ENCODE assay signal across 2 cellular contexts in the genomic region with DNA sequence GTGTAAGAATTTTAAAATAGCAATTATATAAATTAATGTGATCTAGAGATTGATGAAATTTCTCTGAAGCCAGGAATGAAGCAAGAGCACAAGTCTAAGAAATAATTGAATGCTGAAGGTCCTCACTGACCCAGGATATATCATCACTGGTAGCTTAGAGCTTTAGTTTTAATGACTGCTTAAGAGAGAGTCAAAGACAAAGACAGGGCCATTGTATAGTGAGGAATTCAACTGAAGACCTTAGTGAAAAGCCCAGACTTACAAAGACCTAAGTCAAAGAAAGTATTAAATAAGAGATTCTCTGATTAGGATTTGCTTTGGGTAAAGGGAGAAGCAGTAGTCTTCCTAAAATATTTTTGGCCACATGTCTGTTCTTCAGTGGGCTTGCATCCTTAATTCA.
TF ChIP-seq lines count a peak whose summit lies in the region.

No MANE protein-coding gene starts in this region.

TF ChIP-seq in GM23338, 12 proteins besides CTCF, POLR2A, EP300 and RAD21 (continued from another document and continues in another):
- TF ChIP-seq, protein P1, sequence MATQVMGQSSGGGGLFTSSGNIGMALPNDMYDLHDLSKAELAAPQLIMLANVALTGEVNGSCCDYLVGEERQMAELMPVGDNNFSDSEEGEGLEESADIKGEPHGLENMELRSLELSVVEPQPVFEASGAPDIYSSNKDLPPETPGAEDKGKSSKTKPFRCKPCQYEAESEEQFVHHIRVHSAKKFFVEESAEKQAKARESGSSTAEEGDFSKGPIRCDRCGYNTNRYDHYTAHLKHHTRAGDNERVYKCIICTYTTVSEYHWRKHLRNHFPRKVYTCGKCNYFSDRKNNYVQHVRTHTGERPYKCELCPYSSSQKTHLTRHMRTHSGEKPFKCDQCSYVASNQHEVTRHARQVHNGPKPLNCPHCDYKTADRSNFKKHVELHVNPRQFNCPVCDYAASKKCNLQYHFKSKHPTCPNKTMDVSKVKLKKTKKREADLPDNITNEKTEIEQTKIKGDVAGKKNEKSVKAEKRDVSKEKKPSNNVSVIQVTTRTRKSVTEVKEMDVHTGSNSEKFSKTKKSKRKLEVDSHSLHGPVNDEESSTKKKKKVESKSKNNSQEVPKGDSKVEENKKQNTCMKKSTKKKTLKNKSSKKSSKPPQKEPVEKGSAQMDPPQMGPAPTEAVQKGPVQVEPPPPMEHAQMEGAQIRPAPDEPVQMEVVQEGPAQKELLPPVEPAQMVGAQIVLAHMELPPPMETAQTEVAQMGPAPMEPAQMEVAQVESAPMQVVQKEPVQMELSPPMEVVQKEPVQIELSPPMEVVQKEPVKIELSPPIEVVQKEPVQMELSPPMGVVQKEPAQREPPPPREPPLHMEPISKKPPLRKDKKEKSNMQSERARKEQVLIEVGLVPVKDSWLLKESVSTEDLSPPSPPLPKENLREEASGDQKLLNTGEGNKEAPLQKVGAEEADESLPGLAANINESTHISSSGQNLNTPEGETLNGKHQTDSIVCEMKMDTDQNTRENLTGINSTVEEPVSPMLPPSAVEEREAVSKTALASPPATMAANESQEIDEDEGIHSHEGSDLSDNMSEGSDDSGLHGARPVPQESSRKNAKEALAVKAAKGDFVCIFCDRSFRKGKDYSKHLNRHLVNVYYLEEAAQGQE (IDR thresholded peaks at IDR 0.05; ENCODE audit: unreplicated experiment) = no peak
- TF ChIP-seq, protein P2, sequence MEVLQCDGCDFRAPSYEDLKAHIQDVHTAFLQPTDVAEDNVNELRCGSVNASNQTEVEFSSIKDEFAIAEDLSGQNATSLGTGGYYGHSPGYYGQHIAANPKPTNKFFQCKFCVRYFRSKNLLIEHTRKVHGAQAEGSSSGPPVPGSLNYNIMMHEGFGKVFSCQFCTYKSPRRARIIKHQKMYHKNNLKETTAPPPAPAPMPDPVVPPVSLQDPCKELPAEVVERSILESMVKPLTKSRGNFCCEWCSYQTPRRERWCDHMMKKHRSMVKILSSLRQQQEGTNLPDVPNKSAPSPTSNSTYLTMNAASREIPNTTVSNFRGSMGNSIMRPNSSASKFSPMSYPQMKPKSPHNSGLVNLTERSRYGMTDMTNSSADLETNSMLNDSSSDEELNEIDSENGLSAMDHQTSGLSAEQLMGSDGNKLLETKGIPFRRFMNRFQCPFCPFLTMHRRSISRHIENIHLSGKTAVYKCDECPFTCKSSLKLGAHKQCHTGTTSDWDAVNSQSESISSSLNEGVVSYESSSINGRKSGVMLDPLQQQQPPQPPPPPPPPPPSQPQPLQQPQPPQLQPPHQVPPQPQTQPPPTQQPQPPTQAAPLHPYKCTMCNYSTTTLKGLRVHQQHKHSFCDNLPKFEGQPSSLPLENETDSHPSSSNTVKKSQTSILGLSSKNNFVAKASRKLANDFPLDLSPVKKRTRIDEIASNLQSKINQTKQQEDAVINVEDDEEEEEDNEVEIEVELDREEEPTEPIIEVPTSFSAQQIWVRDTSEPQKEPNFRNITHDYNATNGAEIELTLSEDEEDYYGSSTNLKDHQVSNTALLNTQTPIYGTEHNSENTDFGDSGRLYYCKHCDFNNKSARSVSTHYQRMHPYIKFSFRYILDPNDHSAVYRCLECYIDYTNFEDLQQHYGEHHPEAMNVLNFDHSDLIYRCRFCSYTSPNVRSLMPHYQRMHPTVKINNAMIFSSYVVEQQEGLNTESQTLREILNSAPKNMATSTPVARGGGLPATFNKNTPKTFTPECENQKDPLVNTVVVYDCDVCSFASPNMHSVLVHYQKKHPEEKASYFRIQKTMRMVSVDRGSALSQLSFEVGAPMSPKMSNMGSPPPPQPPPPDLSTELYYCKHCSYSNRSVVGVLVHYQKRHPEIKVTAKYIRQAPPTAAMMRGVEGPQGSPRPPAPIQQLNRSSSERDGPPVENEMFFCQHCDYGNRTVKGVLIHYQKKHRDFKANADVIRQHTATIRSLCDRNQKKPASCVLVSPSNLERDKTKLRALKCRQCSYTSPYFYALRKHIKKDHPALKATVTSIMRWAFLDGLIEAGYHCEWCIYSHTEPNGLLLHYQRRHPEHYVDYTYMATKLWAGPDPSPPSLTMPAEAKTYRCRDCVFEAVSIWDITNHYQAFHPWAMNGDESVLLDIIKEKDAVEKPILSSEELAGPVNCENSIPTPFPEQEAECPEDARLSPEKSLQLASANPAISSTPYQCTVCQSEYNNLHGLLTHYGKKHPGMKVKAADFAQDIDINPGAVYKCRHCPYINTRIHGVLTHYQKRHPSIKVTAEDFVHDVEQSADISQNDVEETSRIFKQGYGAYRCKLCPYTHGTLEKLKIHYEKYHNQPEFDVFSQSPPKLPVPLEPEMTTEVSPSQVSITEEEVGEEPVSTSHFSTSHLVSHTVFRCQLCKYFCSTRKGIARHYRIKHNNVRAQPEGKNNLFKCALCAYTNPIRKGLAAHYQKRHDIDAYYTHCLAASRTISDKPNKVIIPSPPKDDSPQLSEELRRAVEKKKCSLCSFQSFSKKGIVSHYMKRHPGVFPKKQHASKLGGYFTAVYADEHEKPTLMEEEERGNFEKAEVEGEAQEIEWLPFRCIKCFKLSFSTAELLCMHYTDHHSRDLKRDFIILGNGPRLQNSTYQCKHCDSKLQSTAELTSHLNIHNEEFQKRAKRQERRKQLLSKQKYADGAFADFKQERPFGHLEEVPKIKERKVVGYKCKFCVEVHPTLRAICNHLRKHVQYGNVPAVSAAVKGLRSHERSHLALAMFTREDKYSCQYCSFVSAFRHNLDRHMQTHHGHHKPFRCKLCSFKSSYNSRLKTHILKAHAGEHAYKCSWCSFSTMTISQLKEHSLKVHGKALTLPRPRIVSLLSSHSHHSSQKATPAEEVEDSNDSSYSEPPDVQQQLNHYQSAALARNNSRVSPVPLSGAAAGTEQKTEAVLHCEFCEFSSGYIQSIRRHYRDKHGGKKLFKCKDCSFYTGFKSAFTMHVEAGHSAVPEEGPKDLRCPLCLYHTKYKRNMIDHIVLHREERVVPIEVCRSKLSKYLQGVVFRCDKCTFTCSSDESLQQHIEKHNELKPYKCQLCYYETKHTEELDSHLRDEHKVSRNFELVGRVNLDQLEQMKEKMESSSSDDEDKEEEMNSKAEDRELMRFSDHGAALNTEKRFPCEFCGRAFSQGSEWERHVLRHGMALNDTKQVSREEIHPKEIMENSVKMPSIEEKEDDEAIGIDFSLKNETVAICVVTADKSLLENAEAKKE (CRISPR knock-in tag; IDR thresholded peaks at IDR 0.05) = no peak
- TF ChIP-seq JUNB (IDR thresholded peaks at IDR 0.05; ENCODE audit: unreplicated experiment) = no peak
- TF ChIP-seq ZNF114 (CRISPR knock-in tag; IDR thresholded peaks at IDR 0.05) = no peak
- TF ChIP-seq ZNF331 (CRISPR knock-in tag; IDR thresholded peaks at IDR 0.05; ENCODE audit: low read depth) = no peak
- TF ChIP-seq POLR2AphosphoS5 (IDR thresholded peaks at IDR 0.05; ENCODE audit: low read depth) = no peak
- TF ChIP-seq STAT1 (IDR thresholded peaks at IDR 0.05; ENCODE audit: unreplicated experiment) = no peak
- no peak for TF ChIP-seq NANOG (IDR thresholded peaks at IDR 0.05; ENCODE audit: borderline replicate concordance)
- no peak for TF ChIP-seq CREB1 (CRISPR knock-in tag; IDR thresholded peaks at IDR 0.05; ENCODE audit: low read depth)
- TF ChIP-seq, protein P3, sequence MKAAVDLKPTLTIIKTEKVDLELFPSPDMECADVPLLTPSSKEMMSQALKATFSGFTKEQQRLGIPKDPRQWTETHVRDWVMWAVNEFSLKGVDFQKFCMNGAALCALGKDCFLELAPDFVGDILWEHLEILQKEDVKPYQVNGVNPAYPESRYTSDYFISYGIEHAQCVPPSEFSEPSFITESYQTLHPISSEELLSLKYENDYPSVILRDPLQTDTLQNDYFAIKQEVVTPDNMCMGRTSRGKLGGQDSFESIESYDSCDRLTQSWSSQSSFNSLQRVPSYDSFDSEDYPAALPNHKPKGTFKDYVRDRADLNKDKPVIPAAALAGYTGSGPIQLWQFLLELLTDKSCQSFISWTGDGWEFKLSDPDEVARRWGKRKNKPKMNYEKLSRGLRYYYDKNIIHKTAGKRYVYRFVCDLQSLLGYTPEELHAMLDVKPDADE (IDR thresholded peaks at IDR 0.05) = no peak

TF ChIP-seq in WTC11, 78 proteins besides CTCF, POLR2A, EP300 and RAD21 (continued from another document):
- no peak for TF ChIP-seq IRF2 (CRISPR knock-in tag; IDR thresholded peaks at IDR 0.05; ENCODE audit: borderline replicate concordance, low read depth)
- no peak for TF ChIP-seq JUN (CRISPR knock-in tag; IDR thresholded peaks at IDR 0.05)
- TF ChIP-seq, protein P4, sequence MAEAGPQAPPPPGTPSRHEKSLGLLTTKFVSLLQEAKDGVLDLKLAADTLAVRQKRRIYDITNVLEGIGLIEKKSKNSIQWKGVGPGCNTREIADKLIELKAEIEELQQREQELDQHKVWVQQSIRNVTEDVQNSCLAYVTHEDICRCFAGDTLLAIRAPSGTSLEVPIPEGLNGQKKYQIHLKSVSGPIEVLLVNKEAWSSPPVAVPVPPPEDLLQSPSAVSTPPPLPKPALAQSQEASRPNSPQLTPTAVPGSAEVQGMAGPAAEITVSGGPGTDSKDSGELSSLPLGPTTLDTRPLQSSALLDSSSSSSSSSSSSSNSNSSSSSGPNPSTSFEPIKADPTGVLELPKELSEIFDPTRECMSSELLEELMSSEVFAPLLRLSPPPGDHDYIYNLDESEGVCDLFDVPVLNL (CRISPR knock-in tag; IDR thresholded peaks at IDR 0.05; ENCODE audit: borderline replicate concordance, low read depth) = no peak
- TF ChIP-seq CREM (CRISPR knock-in tag; IDR thresholded peaks at IDR 0.05) = no peak
- no peak for TF ChIP-seq NFATC4 (CRISPR knock-in tag; IDR thresholded peaks at IDR 0.05)
- TF ChIP-seq, protein P5, sequence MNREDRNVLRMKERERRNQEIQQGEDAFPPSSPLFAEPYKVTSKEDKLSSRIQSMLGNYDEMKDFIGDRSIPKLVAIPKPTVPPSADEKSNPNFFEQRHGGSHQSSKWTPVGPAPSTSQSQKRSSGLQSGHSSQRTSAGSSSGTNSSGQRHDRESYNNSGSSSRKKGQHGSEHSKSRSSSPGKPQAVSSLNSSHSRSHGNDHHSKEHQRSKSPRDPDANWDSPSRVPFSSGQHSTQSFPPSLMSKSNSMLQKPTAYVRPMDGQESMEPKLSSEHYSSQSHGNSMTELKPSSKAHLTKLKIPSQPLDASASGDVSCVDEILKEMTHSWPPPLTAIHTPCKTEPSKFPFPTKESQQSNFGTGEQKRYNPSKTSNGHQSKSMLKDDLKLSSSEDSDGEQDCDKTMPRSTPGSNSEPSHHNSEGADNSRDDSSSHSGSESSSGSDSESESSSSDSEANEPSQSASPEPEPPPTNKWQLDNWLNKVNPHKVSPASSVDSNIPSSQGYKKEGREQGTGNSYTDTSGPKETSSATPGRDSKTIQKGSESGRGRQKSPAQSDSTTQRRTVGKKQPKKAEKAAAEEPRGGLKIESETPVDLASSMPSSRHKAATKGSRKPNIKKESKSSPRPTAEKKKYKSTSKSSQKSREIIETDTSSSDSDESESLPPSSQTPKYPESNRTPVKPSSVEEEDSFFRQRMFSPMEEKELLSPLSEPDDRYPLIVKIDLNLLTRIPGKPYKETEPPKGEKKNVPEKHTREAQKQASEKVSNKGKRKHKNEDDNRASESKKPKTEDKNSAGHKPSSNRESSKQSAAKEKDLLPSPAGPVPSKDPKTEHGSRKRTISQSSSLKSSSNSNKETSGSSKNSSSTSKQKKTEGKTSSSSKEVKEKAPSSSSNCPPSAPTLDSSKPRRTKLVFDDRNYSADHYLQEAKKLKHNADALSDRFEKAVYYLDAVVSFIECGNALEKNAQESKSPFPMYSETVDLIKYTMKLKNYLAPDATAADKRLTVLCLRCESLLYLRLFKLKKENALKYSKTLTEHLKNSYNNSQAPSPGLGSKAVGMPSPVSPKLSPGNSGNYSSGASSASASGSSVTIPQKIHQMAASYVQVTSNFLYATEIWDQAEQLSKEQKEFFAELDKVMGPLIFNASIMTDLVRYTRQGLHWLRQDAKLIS (CRISPR knock-in tag; IDR thresholded peaks at IDR 0.05; ENCODE audit: borderline replicate concordance) = no peak
- TF ChIP-seq, protein P6, sequence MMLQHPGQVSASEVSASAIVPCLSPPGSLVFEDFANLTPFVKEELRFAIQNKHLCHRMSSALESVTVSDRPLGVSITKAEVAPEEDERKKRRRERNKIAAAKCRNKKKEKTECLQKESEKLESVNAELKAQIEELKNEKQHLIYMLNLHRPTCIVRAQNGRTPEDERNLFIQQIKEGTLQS (CRISPR knock-in tag; conservative IDR thresholded peaks at IDR 0.05) = no peak
